29 cellular contexts compared by ENCODE assay signal in genomic region chr16:22078656-22079055, GRCh38. TPM values are rescaled to one million over a fixed set of nuclear protein-coding genes. Genes with fewer than 3 reads are reported as not detected.
"Had no signal": no experiment of that assay in that cellular context is flagged by ENCODE, and none has a peak within 500 bp of the region (broad histone marks: within the 10 kb centered on the region; RNA-seq: fewer than 3 reads in every experiment).

No MANE protein-coding gene starts in this region.

- H3K4me3 ChIP-seq: coronary artery, dorsolateral prefrontal cortex, esophagus squamous epithelium, gastrocnemius medialis, heart right ventricle, left lung, lower lobe of right lung, mucosa of descending colon had no signal

- H3K9me3 ChIP-seq: esophagus squamous epithelium, gastrocnemius medialis, heart right ventricle, left lung, lower lobe of right lung, mucosa of descending colon had no signal

- H3K4me1 ChIP-seq: gastrocnemius medialis, left lung, lower lobe of right lung had no signal

- DNase-seq: dermis blood vessel endothelial cell; dorsolateral prefrontal cortex; effector CD4-positive, alpha-beta T cell; effector memory CD4-positive, alpha-beta T cell; erythroblast; esophagus squamous epithelium; foreskin fibroblast; foreskin melanocyte; gastrocnemius medialis; glutamatergic neuron; head of caudate nucleus; heart right ventricle; hippocampal formation; left cardiac atrium; left lung; left ventricle myocardium superior; lower lobe of right lung; mesenchymal stem cell; mucosa of descending colon had no signal

- H3K27me3 ChIP-seq: dorsolateral prefrontal cortex, esophagus squamous epithelium, gastrocnemius medialis, heart right ventricle, left lung had no signal

- H3K27ac ChIP-seq: coronary artery, epithelial cell of prostate, esophagus squamous epithelium, gastrocnemius medialis, heart right ventricle, left lung, lower lobe of right lung had no signal

- ATAC-seq: esophagus mucosa, gastrocnemius medialis, heart right ventricle, left cardiac atrium, left lung, left ventricle myocardium superior, mucosa of descending colon had no signal

- FAIRE-seq: colon, endometrium, islet of Langerhans, keratinocyte had no signal

RNA-seq across cellular contexts. Expression of gene VWA3A, which starts 13.7 kb away (rescaled TPM):
- total RNA-seq: esophagus mucosa, esophagus squamous epithelium, gastrocnemius medialis, glomerular endothelial cell, left cardiac atrium, lung microvascular endothelial cell, myocyte had no signal
